9 cellular contexts compared by ENCODE assay signal in genomic region chr3:66386925-66387650, GRCh38.
A peak's percentile ranks its signal among the peaks of the same experiment; 100 is the strongest.
DNase-seq lines count a peak whose midpoint lies in the region; ATAC-seq, FAIRE-seq and TF ChIP-seq lines count a peak whose summit lies in the region.
"Had no signal": no experiment of that assay in that cellular context is flagged by ENCODE, and none has a peak within 500 bp of the region (broad histone marks: within the 10 kb centered on the region; RNA-seq: fewer than 3 reads in every experiment).

No MANE protein-coding gene starts in this region.

- H3K9me1 ChIP-seq in keratinocyte (ENCODE audit: control insufficient read depth, extremely low read depth, insufficient read depth, low read length), result no peaks in the 10 kb centered on the region

- ATAC-seq in GM18502 (IDR thresholded peaks at IDR 0.05; ENCODE audit: poor library complexity, unreplicated experiment) (peak; percentile 61), GM21576 (IDR thresholded peaks at IDR 0.05; ENCODE audit: unreplicated experiment) (peak; percentile 33), HG03520 (IDR thresholded peaks at IDR 0.05; ENCODE audit: unreplicated experiment) (peak; percentile 52)

- TF ChIP-seq POLR2A in transverse colon (IDR thresholded peaks at IDR 0.05), result no peak
- no peak for TF ChIP-seq POLR2A in esophagus muscularis mucosa (IDR thresholded peaks at IDR 0.05; ENCODE audit: low read depth)

- H3K4me3 ChIP-seq in keratinocyte (ENCODE audit: control insufficient read depth in 2 of 3, extremely low read depth in 1 of 3, insufficient read depth in 2 of 3, low read depth in 1 of 3, low read length in 3 of 3) (no peak overlapping the region), transverse colon (no peak overlapping the region), esophagus muscularis mucosa (no peak overlapping the region)

- no peak for DNase-seq in keratinocyte (ENCODE audit: low read depth, low spot score)
- no peak for DNase-seq in NCI-H1105 treated with DMSO at 0.1 percent for 48 hours (lab: John Stamatoyannopoulos, UW)
- no peak for DNase-seq in transverse colon
- no peak for DNase-seq in NOMO-1 treated with dmso at 0.1 percent for 144 hours (lab: John Stamatoyannopoulos, UW; ENCODE audit: unreplicated experiment)
- no peak for DNase-seq in esophagus muscularis mucosa (ENCODE audit: extremely low spot score)
- DNase-seq: activated CD4-positive, CD25-positive, alpha-beta regulatory T cell treated with anti-CD3 and anti-CD28 coated beads, Interleukin-2, amount 50 U/mL, for 72 hours had no signal

- no peak overlapping the region for H3K27ac ChIP-seq in keratinocyte (ENCODE audit: control insufficient read depth, insufficient read depth, low read length)
- H3K27ac ChIP-seq in transverse colon, result no peak overlapping the region
- H3K27ac ChIP-seq in esophagus muscularis mucosa (replicated peaks in 1 of 4), result no peak overlapping the region

- no peaks in the 10 kb centered on the region for H3K79me2 ChIP-seq in keratinocyte (ENCODE audit: control insufficient read depth, insufficient read depth, low read length)

- no peaks in the 10 kb centered on the region for H4K20me1 ChIP-seq in keratinocyte (ENCODE audit: control insufficient read depth, extremely low read depth, insufficient read depth, low read length)

- in situ Hi-C loops in transverse colon (cut with MboI; ENCODE audit: low pct_ligation_motif_present in 1 of 4, low pct_unique_long_range_greater_than_20kb in 1 of 4, low sequenced_read_pairs in 3 of 4), result loop anchor here in 1 of 4 donors (10.0 kb wide), 1 partner anchor 102 kb away; no protein-coding TSS in a partner anchor

- intact Hi-C loops in transverse colon (cut with DNase I; ENCODE audit: low total_unique reads), result no loop called here
- intact Hi-C loops in esophagus muscularis mucosa (cut with DNase I), result no loop called here

- H2AFZ ChIP-seq in keratinocyte (ENCODE audit: control insufficient read depth, low read length), result no peak overlapping the region

- no peak for TF ChIP-seq CTCF in keratinocyte (optimal IDR thresholded peaks at IDR 0.05 in 1 of 3, IDR thresholded peaks at IDR 0.05 in 1 of 3, conservative IDR thresholded peaks at IDR 0.05 in 1 of 3; ENCODE audit: extremely low read depth in 1 of 3, insufficient read depth in 2 of 3, low read length in 3 of 3)
- TF ChIP-seq CTCF in transverse colon (IDR thresholded peaks at IDR 0.05), result no peak
- no peak for TF ChIP-seq CTCF in esophagus muscularis mucosa (IDR thresholded peaks at IDR 0.05)

- peak; percentile 61 for FAIRE-seq in keratinocyte (lab: Jason Lieb, UNC)

- dilution Hi-C loops in keratinocyte (cut with MboI; ENCODE audit: extremely low pct_ligation_motif_present, low sequenced_read_pairs), result no loop called here

- H3K27me3 ChIP-seq in keratinocyte (ENCODE audit: control insufficient read depth, extremely low read depth, insufficient read depth, low read length) (no peaks in the 10 kb centered on the region), transverse colon (no peaks in the 10 kb centered on the region), esophagus muscularis mucosa (no peaks in the 10 kb centered on the region)

- H3K9me3 ChIP-seq in keratinocyte (ENCODE audit: control insufficient read depth, low read depth, low read length) (no peaks in the 10 kb centered on the region), transverse colon (no peaks in the 10 kb centered on the region), esophagus muscularis mucosa (no peaks in the 10 kb centered on the region)

- H3K4me1 ChIP-seq in keratinocyte (ENCODE audit: control insufficient read depth, extremely low read depth, insufficient read depth, low read length) (no peaks in the 10 kb centered on the region), transverse colon (peaks cover 0 to under 1% (median 0%) of the 10 kb centered on the region in 4 donors), esophagus muscularis mucosa (peaks cover 0 to 9% (median 5%) of the 10 kb centered on the region in 4 donors)

- no peak overlapping the region for H3K4me2 ChIP-seq in keratinocyte (ENCODE audit: control insufficient read depth, extremely low read depth, insufficient read depth, low read depth, low read length)

- no peak for TF ChIP-seq EP300 in transverse colon (IDR thresholded peaks at IDR 0.05; ENCODE audit: low read depth)
- TF ChIP-seq EP300 in esophagus muscularis mucosa (IDR thresholded peaks at IDR 0.05), result no peak

- H3K36me3 ChIP-seq in keratinocyte (ENCODE audit: control insufficient read depth in 2 of 2, extremely low read depth in 1 of 2, insufficient read depth in 2 of 2, low read length in 2 of 2) (peaks cover 24 to 27% of the 10 kb centered on the region in 2 experiments), transverse colon (peaks cover 0 to 38% (median 16%) of the 10 kb centered on the region in 4 donors), esophagus muscularis mucosa (peaks cover 44 to 67% (median 57%) of the 10 kb centered on the region in 4 donors)

- 53 to 80% methylated on average over 3 to 7 of the region's 7 CpGs for WGBS in transverse colon (ENCODE audit: low coverage in 1 of 2), 2 donors
- WGBS in esophagus muscularis mucosa, result 84% methylated on average over 7 of the region's 7 CpGs

- no peak overlapping the region for H3K9ac ChIP-seq in keratinocyte (ENCODE audit: control insufficient read depth, extremely low read depth, insufficient read depth, low read length)
